Comparison of ENCODE assay signal across 8 cellular contexts in the genomic region with DNA sequence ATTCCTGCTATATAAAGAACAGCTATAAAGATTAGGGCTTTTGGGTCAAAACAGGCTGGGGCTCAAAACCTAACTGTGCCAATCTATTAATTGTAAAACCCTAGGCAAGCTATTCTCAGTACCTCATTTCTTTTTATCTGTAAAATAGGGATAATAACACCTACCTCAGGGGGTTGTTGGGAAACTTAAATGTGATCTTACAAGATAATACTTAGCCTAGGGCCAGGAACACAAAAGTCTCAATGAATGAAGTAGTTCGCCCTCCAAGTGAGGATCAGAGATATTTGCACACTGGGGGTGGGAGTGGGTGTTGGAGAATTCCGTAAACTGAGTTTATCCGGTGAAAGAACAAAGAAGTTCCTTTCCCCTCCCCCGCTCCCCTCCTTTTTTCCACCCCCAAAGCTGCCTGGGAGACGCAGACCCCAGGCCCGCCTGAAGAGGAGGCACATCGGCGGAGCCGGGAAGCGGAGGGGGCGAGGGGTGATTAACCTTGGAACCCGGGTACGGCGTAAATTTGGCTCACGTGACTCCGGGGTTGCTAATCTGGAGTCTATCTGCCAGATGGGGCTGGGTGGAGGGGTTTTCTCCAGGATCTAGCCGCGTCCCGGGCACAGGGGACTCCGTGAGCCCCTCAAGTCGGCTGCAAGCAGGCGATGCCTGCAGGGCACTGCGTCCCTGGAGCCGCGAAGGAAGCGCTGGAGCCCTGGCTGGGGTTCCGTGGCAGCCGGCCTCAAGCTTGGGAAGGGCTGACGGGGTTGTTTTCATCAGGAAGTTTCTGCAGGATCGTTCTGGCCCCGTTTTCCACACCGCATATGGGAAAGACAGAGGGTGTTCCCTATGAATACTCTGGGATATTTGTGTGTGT. TPM values are rescaled to one million over a fixed set of nuclear protein-coding genes. Genes with fewer than 3 reads are reported as not detected.
DNase-seq lines count a peak whose midpoint lies in the region; ATAC-seq and TF ChIP-seq lines count a peak whose summit lies in the region.

No MANE protein-coding gene starts in this region.

- H3K9ac ChIP-seq in Karpas-422 (ENCODE audit: low read length) = no peak overlapping the region

- H2AFZ ChIP-seq in Karpas-422 (ENCODE audit: low read length) = no peak overlapping the region

- in situ Hi-C loops in Panc1 (cut with HindIII; ENCODE audit: low pct_unique_long_range_greater_than_20kb, low sequenced_read_pairs) = no loop called here

- ATAC-seq in Panc1 (no peak), heart right ventricle (peak in 5 of 8 donors; percentile 18 to 65 (median 62)), GM18502 (IDR thresholded peaks at IDR 0.05; ENCODE audit: poor library complexity, unreplicated experiment) (no peak), HG03460 (IDR thresholded peaks at IDR 0.05; ENCODE audit: unreplicated experiment) (no peak)

- H3K9me2 ChIP-seq in Karpas-422 (replicated peaks; ENCODE audit: insufficient read depth, low read length) = no peaks in the 10 kb centered on the region

- no peaks in the 10 kb centered on the region; the same call in 1 of the 2 replicates for H4K20me1 ChIP-seq in Karpas-422 (ENCODE audit: insufficient read depth, low read depth, low read length)

- H3K9me3 ChIP-seq in Panc1 (ENCODE audit: control insufficient read depth, insufficient read depth, low read depth, low read length) (no peaks in the 10 kb centered on the region), heart right ventricle (no peaks in the 10 kb centered on the region), prostate gland (no peaks in the 10 kb centered on the region), Karpas-422 (ENCODE audit: low read length) (no peaks in the 10 kb centered on the region)

- H3K27ac ChIP-seq in Panc1 (ENCODE audit: low read length) = no peak overlapping the region
- H3K27ac ChIP-seq in heart right ventricle = peak overlapping the region; percentile 42 to 95 (median 90)
- H3K27ac ChIP-seq in prostate gland = peak overlapping the region in 1 of 2 donors; percentile 49
- no peak overlapping the region for H3K27ac ChIP-seq in Karpas-422 (ENCODE audit: low read length)

- H3K4me3 ChIP-seq in Panc1 (ENCODE audit: low read depth in 2 of 2, low read length in 2 of 2) (peak overlapping the region; percentile 21 to 43; a peak in 3 of 4 replicates), heart right ventricle (peak overlapping the region in 9 of 10 donors; percentile 64 to 92 (median 82)), prostate gland (peak overlapping the region; percentile 14 to 25), Karpas-422 (ENCODE audit: low read length) (no peak overlapping the region)

- no peak for TF ChIP-seq POLR2A in prostate gland (IDR thresholded peaks at IDR 0.05)

- H3K27me3 ChIP-seq in Panc1 (ENCODE audit: control insufficient read depth, insufficient read depth, low read length) (peaks cover 20% of the 10 kb centered on the region), heart right ventricle (peaks cover 0 to 50% (median 0%) of the 10 kb centered on the region in 7 donors), prostate gland (replicated peaks; ENCODE audit: insufficient read depth) (no peaks in the 10 kb centered on the region), Karpas-422 (ENCODE audit: low read length) (0 out of 2 replicates have a peak, but pooled peaks cover 7% of the 10 kb centered on the region)

- POLR2A ChIA-PET in Panc1 (lab: Charles Lee) = no interaction called here

- no TSS peak for BruUV-seq in Panc1 (replicated peaks; lab: Mats Ljungman, UMichigan)

- peak; percentile 28 for DNase-seq in DMS 273 treated with DMSO at 0.1 percent for 48 hours (lab: John Stamatoyannopoulos, UW)
- no peak for DNase-seq in Panc1 (ENCODE audit: low read depth, low spot score)
- DNase-seq in heart right ventricle = peak; percentile 60 to 62
- DNase-seq in prostate gland (ENCODE audit: low spot score) = no peak
- DNase-seq in Karpas-422 = no peak
- no peak for DNase-seq in activated CD4-positive, alpha-beta T cell treated with anti-CD3 and anti-CD28 coated beads, Interleukin-2, amount 50 U/mL, for 48 hours

- no peak overlapping the region for H3K4me2 ChIP-seq in Karpas-422 (ENCODE audit: low read depth, low read length, poor library complexity, severe bottlenecking)

- intact Hi-C loops in Panc1 (cut with micrococcal nuclease; ENCODE audit: unreplicated experiment) (no loop called here), heart right ventricle (cut with DNase I) (loop anchor here in 4 of 10 donors (1.0 to 5.0 kb wide), 6 partner anchors 23 to 95 kb away; no protein-coding TSS in a partner anchor), prostate gland (cut with DNase I) (no loop called here)

- H3K36me3 ChIP-seq in Panc1 (ENCODE audit: control insufficient read depth, insufficient read depth, low read length) (no peaks in the 10 kb centered on the region; the same call in 1 of the 2 replicates), heart right ventricle (no peaks in the 10 kb centered on the region), prostate gland (no peaks in the 10 kb centered on the region), Karpas-422 (ENCODE audit: insufficient read depth, low read length) (no peaks in the 10 kb centered on the region)

- WGBS in heart right ventricle, 2 donors = 6 to 14% methylated on average over 32 of the region's 32 CpGs
- 2% methylated on average over 28 of the region's 32 CpGs for WGBS in prostate gland

- no peak for TF ChIP-seq CTCF in Panc1 (IDR thresholded peaks at IDR 0.05)
- no peak for TF ChIP-seq CTCF in heart right ventricle (IDR thresholded peaks at IDR 0.05)
- no peak for TF ChIP-seq CTCF in prostate gland (IDR thresholded peaks at IDR 0.05)

- no peaks in the 10 kb centered on the region for H3K79me2 ChIP-seq in Karpas-422 (ENCODE audit: low read length)

- H3K4me1 ChIP-seq in Panc1 (ENCODE audit: control insufficient read depth, insufficient read depth, low read length) (peaks cover 11% of the 10 kb centered on the region), heart right ventricle (peaks cover 2 to 54% (median 28%) of the 10 kb centered on the region in 9 donors), prostate gland (replicated peaks) (no peaks in the 10 kb centered on the region), Karpas-422 (ENCODE audit: low read length) (peaks cover 40% of the 10 kb centered on the region)

- CTCF ChIA-PET in Panc1 (lab: Charles Lee) = no interaction called here

RNA-seq across cellular contexts. Expression of a gene that starts 1.3 kb away (rescaled TPM):
- total RNA-seq in Panc1 (2021; ENCODE audit: unreplicated experiment) = 32.3 TPM
- 34.7 TPM for polyA plus RNA-seq in Panc1 (2012; ENCODE audit: insufficient read length)
- total RNA-seq in heart right ventricle = 100 to 1,000 TPM in 1 of 10 donors, 10 to 100 TPM in 9; 43.7 to 162 (median 71.0) TPM
- 10 to 100 TPM; 34.4 to 41.3 TPM for polyA plus RNA-seq in heart right ventricle
- 10 to 100 TPM; 17.7 to 19.4 TPM for total RNA-seq in prostate gland
- total RNA-seq in Karpas-422 (2014; rRNA removed; shearing (Covaris generic); ENCODE audit: low replicate concordance) = 1.5 and 3.4 TPM in 2 replicates

Comparison
In these comparisons a context has a peak if more than half of its experiments do, and no peak if none do; other contexts are left out.
1. DNase-seq: peak in DMS 273 treated with DMSO at 0.1 percent for 48 hours (single experiment) and heart right ventricle (2 of 2); none in Panc1 (single experiment), prostate gland (single experiment), Karpas-422 (single experiment) and activated CD4-positive, alpha-beta T cell treated with anti-CD3 and anti-CD28 coated beads, Interleukin-2, amount 50 U/mL, for 48 hours (0 of 2).
2. ATAC-seq: peak in heart right ventricle (5 of 8); none in Panc1 (single experiment), GM18502 (single experiment) and HG03460 (single experiment).
3. H3K27ac ChIP-seq: peak in heart right ventricle (10 of 10); none in Panc1 (single experiment) and Karpas-422 (single experiment).